Comparison of ENCODE assay signal across 8 cellular contexts in genomic region chr5:177300236-177300880, GRCh38. TPM values are rescaled to one million over a fixed set of nuclear protein-coding genes. Genes with fewer than 3 reads are reported as not detected.
A peak's percentile ranks its signal among the peaks of the same experiment; 100 is the strongest.
DNase-seq lines count a peak whose midpoint lies in the region; ATAC-seq lines count a peak whose summit lies in the region.

No MANE protein-coding gene starts in this region.

- peaks cover 10 to 18% (median 16%) of the 10 kb centered on the region in 3 donors for H3K36me3 Mint-ChIP-seq in immature natural killer cell

- H3K9me3 Mint-ChIP-seq in immature natural killer cell, result no peaks in the 10 kb centered on the region

- DNase-seq in SK-MEL-5 (ENCODE audit: low read depth, low spot score), result peak; percentile 64
- peak; percentile 73 for DNase-seq in astrocyte of the hippocampus (ENCODE audit: low read depth, low spot score)
- DNase-seq in immature natural killer cell, result peak; percentile 82 to 84 (median 83)
- peak; percentile 61 for DNase-seq in stimulated activated CD8-positive, alpha-beta memory T cell treated with anti-CD3 and anti-CD28 coated beads, Interleukin-12 subunit alpha, Interleukin-12 subunit beta, amount 100 ng/mL, for 1 hour (ENCODE audit: low read depth)
- DNase-seq in D341Med (ENCODE audit: low spot score), result no peak

- in situ Hi-C loops in SK-MEL-5 (cut with HindIII; ENCODE audit: low pct_unique_long_range_greater_than_20kb, low sequenced_read_pairs), result no loop called here

- peaks cover 85 to 91% of the 10 kb centered on the region in 2 donors for H3K4me1 Mint-ChIP-seq in immature natural killer cell

- peak overlapping the region; percentile 85 to 95 (median 94) for H3K4me3 Mint-ChIP-seq in immature natural killer cell

- H3K27me3 Mint-ChIP-seq in immature natural killer cell (ENCODE audit: low read depth in 3 of 3), result peaks cover 16 to 48% (median 40%) of the 10 kb centered on the region in 3 donors

- ATAC-seq in GM18511 (IDR thresholded peaks at IDR 0.05; ENCODE audit: unreplicated experiment) (peak; percentile 54), HG03095 (IDR thresholded peaks at IDR 0.05; ENCODE audit: unreplicated experiment) (peak; percentile 36), GM19023 (IDR thresholded peaks at IDR 0.05; ENCODE audit: unreplicated experiment) (no peak)

- H3K27ac Mint-ChIP-seq in immature natural killer cell, result peak overlapping the region; percentile 94 to 98 (median 96)

RNA-seq across cellular contexts. Expression of gene RAB24, which starts 3.2 kb away (rescaled TPM):
- total RNA-seq in SK-MEL-5 (2014; rRNA removed; shearing (Covaris generic)), result 11.0 and 14.9 TPM in 2 replicates
- 23.2 and 29.3 TPM in 2 replicates for polyA plus RNA-seq in SK-MEL-5 (2015; cell fraction: cytosol; rRNA removed)
- polyA plus RNA-seq in SK-MEL-5 (2015; cell fraction: nucleus; rRNA removed), result 402 and 487 TPM in 2 replicates
- 10 to 100 TPM; 39.7 to 80.2 (median 45.8) TPM for polyA plus RNA-seq in immature natural killer cell

RNA-seq across cellular contexts. Expression of gene PRELID1, which starts 3.2 kb away (rescaled TPM):
- 219 and 221 TPM in 2 replicates for total RNA-seq in SK-MEL-5 (2014; rRNA removed; shearing (Covaris generic))
- 224 and 293 TPM in 2 replicates for polyA plus RNA-seq in SK-MEL-5 (2015; cell fraction: cytosol; rRNA removed)
- 28.9 and 51.1 TPM in 2 replicates for polyA plus RNA-seq in SK-MEL-5 (2015; cell fraction: nucleus; rRNA removed)
- polyA plus RNA-seq in immature natural killer cell, result 100 to 1,000 TPM; 345 to 494 (median 375) TPM

RNA-seq across cellular contexts. Expression of gene MXD3, which starts 11.3 kb away (rescaled TPM):
- total RNA-seq in SK-MEL-5 (2014; rRNA removed; shearing (Covaris generic)), result 1.9 and 3.6 TPM in 2 replicates
- 13.7 and 16.7 TPM in 2 replicates for polyA plus RNA-seq in SK-MEL-5 (2015; cell fraction: cytosol; rRNA removed)
- polyA plus RNA-seq in SK-MEL-5 (2015; cell fraction: nucleus; rRNA removed), result 52.0 and 56.6 TPM in 2 replicates
- 1 to 10 TPM; 2.1 to 4.2 (median 4.1) TPM for polyA plus RNA-seq in immature natural killer cell

RNA-seq across cellular contexts. Expression of gene LMAN2, which starts 51.1 kb away (rescaled TPM):
- total RNA-seq in SK-MEL-5 (2014; rRNA removed; shearing (Covaris generic)), result 273 and 299 TPM in 2 replicates
- 546 and 571 TPM in 2 replicates for polyA plus RNA-seq in SK-MEL-5 (2015; cell fraction: cytosol; rRNA removed)
- 82.1 and 103 TPM in 2 replicates for polyA plus RNA-seq in SK-MEL-5 (2015; cell fraction: nucleus; rRNA removed)
- polyA plus RNA-seq in immature natural killer cell, result 100 to 1,000 TPM; 316 to 441 (median 409) TPM

RNA-seq across cellular contexts. Expression of gene RGS14, which starts 57.4 kb away (rescaled TPM):
- 12.3 and 15.7 TPM in 2 replicates for total RNA-seq in SK-MEL-5 (2014; rRNA removed; shearing (Covaris generic))
- 25.4 and 33.3 TPM in 2 replicates for polyA plus RNA-seq in SK-MEL-5 (2015; cell fraction: cytosol; rRNA removed)
- 15.8 and 17.9 TPM in 2 replicates for polyA plus RNA-seq in SK-MEL-5 (2015; cell fraction: nucleus; rRNA removed)
- 10 to 100 TPM; 27.1 to 64.5 (median 33.8) TPM for polyA plus RNA-seq in immature natural killer cell
